ENCODE assay signal across 14 cellular contexts in genomic region chr20:37968726-37969401, GRCh38.
DNase-seq lines count a peak whose midpoint lies in the region; ATAC-seq and TF ChIP-seq lines count a peak whose summit lies in the region.
"Had no signal": no experiment of that assay in that cellular context is flagged by ENCODE, and none has a peak within 500 bp of the region (broad histone marks: within the 10 kb centered on the region; RNA-seq: fewer than 3 reads in every experiment).

No MANE protein-coding gene starts in this region.

- no peak overlapping the region for H3K4me3 ChIP-seq in NB4 (ENCODE audit: low read depth, low read length)
- no peak overlapping the region for H3K4me3 ChIP-seq in fibroblast of villous mesenchyme (ENCODE audit: low read depth, low read length)

- H3K9me3 Mint-ChIP-seq in activated CD8-positive, alpha-beta T cell treated with anti-CD3 and anti-CD28 coated beads, Interleukin-2, amount 10 ng/mL, durations not matched to agents 7 days and 5 days (ENCODE audit: insufficient read depth) = peaks cover 15% of the 10 kb centered on the region

- ATAC-seq in activated CD8-positive, alpha-beta T cell treated with anti-CD3 and anti-CD28 coated beads, Interleukin-2, amount 10 ng/mL, durations not matched to agents 7 days and 5 days = no peak
- no peak for ATAC-seq in HG02571 (IDR thresholded peaks at IDR 0.05; ENCODE audit: unreplicated experiment)
- ATAC-seq: activated CD8-positive, alpha-beta T cell treated with anti-CD3 and anti-CD28 coated beads for 36 hours; activated naive CD8-positive, alpha-beta T cell treated with anti-CD3 and anti-CD28 coated beads, Interleukin-2, amount 50 U/mL, for 24 hours; left colon; stimulated activated naive B cell treated with anti-CD40 and anti-IgM and Interleukin-4, amounts not matched to agents 10 μg/mL and 1 μg/mL and 100 μg/mL, for 72 hours had no signal

- DNase-seq in DMS79 (lab: John Stamatoyannopoulos, UW) = peak; percentile 89
- peak; percentile 60 for DNase-seq in NB4 (ENCODE audit: low read depth)
- DNase-seq in NCI-H82 (lab: John Stamatoyannopoulos, UW) = peak; percentile 77
- peak; percentile 8 for DNase-seq in fibroblast of villous mesenchyme (ENCODE audit: low read depth)
- no peak for DNase-seq in activated CD8-positive, alpha-beta T cell treated with anti-CD3 and anti-CD28 coated beads, Interleukin-2, amount 10 ng/mL, durations not matched to agents 7 days and 5 days
- DNase-seq in activated T-cell treated with anti-CD3 and anti-CD28 coated beads for 4 hours = no peak
- no peak for DNase-seq in NCI-H2227 treated with DMSO at 0.1 percent for 48 hours (lab: John Stamatoyannopoulos, UW)
- DNase-seq: activated CD8-positive, alpha-beta T cell treated with anti-CD3 and anti-CD28 coated beads for 36 hours; activated naive CD8-positive, alpha-beta T cell treated with anti-CD3 and anti-CD28 coated beads, Interleukin-2, amount 50 U/mL, for 24 hours; CD8-positive, alpha-beta memory T cell; left colon; stimulated activated naive B cell treated with anti-CD40 and anti-IgM and Interleukin-4, amounts not matched to agents 10 μg/mL and 1 μg/mL and 100 μg/mL, for 72 hours; T-helper 1 cell had no signal

- TF ChIP-seq POLR2A in NB4 (IDR thresholded peaks at IDR 0.05; ENCODE audit: extremely low read depth, insufficient read length) = no peak

- POLR2A ChIA-PET in activated CD8-positive, alpha-beta T cell treated with anti-CD3 and anti-CD28 coated beads, Interleukin-2, amount 10 ng/mL, durations not matched to agents 7 days and 5 days (lab: Charles Lee) = no interaction called here

- no peaks in the 10 kb centered on the region for H3K36me3 Mint-ChIP-seq in activated CD8-positive, alpha-beta T cell treated with anti-CD3 and anti-CD28 coated beads, Interleukin-2, amount 10 ng/mL, durations not matched to agents 7 days and 5 days (ENCODE audit: low read depth)

- no peak overlapping the region for H3K4me3 Mint-ChIP-seq in activated CD8-positive, alpha-beta T cell treated with anti-CD3 and anti-CD28 coated beads, Interleukin-2, amount 10 ng/mL, durations not matched to agents 7 days and 5 days
- H3K4me3 Mint-ChIP-seq: activated CD8-positive, alpha-beta T cell treated with anti-CD3 and anti-CD28 coated beads for 36 hours; activated naive CD8-positive, alpha-beta T cell treated with anti-CD3 and anti-CD28 coated beads, Interleukin-2, amount 50 U/mL, for 24 hours; CD8-positive, alpha-beta memory T cell; stimulated activated naive B cell treated with anti-CD40 and anti-IgM and Interleukin-4, amounts not matched to agents 10 μg/mL and 1 μg/mL and 100 μg/mL, for 72 hours had no signal

- no peaks in the 10 kb centered on the region for H3K4me1 Mint-ChIP-seq in activated CD8-positive, alpha-beta T cell treated with anti-CD3 and anti-CD28 coated beads, Interleukin-2, amount 10 ng/mL, durations not matched to agents 7 days and 5 days (ENCODE audit: low read depth)
- H3K4me1 Mint-ChIP-seq: activated naive CD8-positive, alpha-beta T cell treated with anti-CD3 and anti-CD28 coated beads, Interleukin-2, amount 50 U/mL, for 24 hours; CD8-positive, alpha-beta memory T cell; stimulated activated naive B cell treated with anti-CD40 and anti-IgM and Interleukin-4, amounts not matched to agents 10 μg/mL and 1 μg/mL and 100 μg/mL, for 72 hours had no signal

- TF ChIP-seq CTCF in NB4 (IDR thresholded peaks at IDR 0.05; ENCODE audit: low read depth, low read length) (no peak), fibroblast of villous mesenchyme (IDR thresholded peaks at IDR 0.05; ENCODE audit: insufficient read depth, low read depth, low read length) (no peak)

- no peak overlapping the region for H3K27ac Mint-ChIP-seq in activated CD8-positive, alpha-beta T cell treated with anti-CD3 and anti-CD28 coated beads, Interleukin-2, amount 10 ng/mL, durations not matched to agents 7 days and 5 days
- H3K27ac Mint-ChIP-seq: activated CD8-positive, alpha-beta T cell treated with anti-CD3 and anti-CD28 coated beads for 36 hours; activated naive CD8-positive, alpha-beta T cell treated with anti-CD3 and anti-CD28 coated beads, Interleukin-2, amount 50 U/mL, for 24 hours; CD8-positive, alpha-beta memory T cell; stimulated activated naive B cell treated with anti-CD40 and anti-IgM and Interleukin-4, amounts not matched to agents 10 μg/mL and 1 μg/mL and 100 μg/mL, for 72 hours had no signal

- CTCF ChIA-PET in activated CD8-positive, alpha-beta T cell treated with anti-CD3 and anti-CD28 coated beads, Interleukin-2, amount 10 ng/mL, durations not matched to agents 7 days and 5 days (lab: Charles Lee) = interaction anchor here (0.8 kb wide), 1 partner anchor 16 kb away, joined by 3 read pairs; no protein-coding TSS in a partner anchor

- peaks cover 28% of the 10 kb centered on the region for H3K27me3 Mint-ChIP-seq in activated CD8-positive, alpha-beta T cell treated with anti-CD3 and anti-CD28 coated beads, Interleukin-2, amount 10 ng/mL, durations not matched to agents 7 days and 5 days (ENCODE audit: low read depth)
- H3K27me3 Mint-ChIP-seq: activated naive CD8-positive, alpha-beta T cell treated with anti-CD3 and anti-CD28 coated beads, Interleukin-2, amount 50 U/mL, for 24 hours had no signal

Comparison
In these comparisons a context has a peak if more than half of its experiments do, and no peak if none do; other contexts are left out.
1. DNase-seq: peak in DMS79 (single experiment), NB4 (single experiment), NCI-H82 (single experiment) and fibroblast of villous mesenchyme (single experiment); none in activated CD8-positive, alpha-beta T cell treated with anti-CD3 and anti-CD28 coated beads, Interleukin-2, amount 10 ng/mL, durations not matched to agents 7 days and 5 days (single experiment), activated T-cell treated with anti-CD3 and anti-CD28 coated beads for 4 hours (single experiment) and NCI-H2227 treated with DMSO at 0.1 percent for 48 hours (single experiment).